ENCODE assay signal across 13 cellular contexts in the genomic region with DNA sequence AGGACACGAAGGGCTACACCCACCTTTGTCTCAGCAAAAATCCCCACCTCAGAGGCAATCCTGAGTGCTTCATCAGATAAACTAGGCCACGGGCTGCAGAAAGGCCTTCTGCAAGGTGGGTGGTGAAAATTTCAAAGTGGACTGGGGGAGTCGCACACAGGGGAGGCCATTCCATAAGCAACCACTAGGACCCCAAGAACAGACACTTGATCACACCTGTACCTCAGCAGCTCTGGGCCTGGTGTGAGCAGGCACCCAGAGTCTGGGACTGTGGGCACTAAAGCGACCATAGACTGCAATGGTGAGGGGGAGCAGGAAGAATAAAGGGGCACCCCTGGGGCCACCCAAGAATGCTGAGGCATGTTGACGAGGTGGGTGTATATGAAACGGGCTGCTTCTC. TPM values are rescaled to one million over a fixed set of nuclear protein-coding genes. Genes with fewer than 3 reads are reported as not detected.
DNase-seq lines count a peak whose midpoint lies in the region; ATAC-seq and TF ChIP-seq lines count a peak whose summit lies in the region.
"Had no signal": no experiment of that assay in that cellular context is flagged by ENCODE, and none has a peak within 500 bp of the region (broad histone marks: within the 10 kb centered on the region; RNA-seq: fewer than 3 reads in every experiment).

No MANE protein-coding gene starts in this region.

- POLR2A ChIA-PET in WTC11 (lab: Charles Lee) = no interaction called here

- CTCF ChIA-PET in WTC11 (lab: Charles Lee) = interaction anchor here (1.0 kb wide), 1 partner anchor 79 kb away, joined by 3 read pairs; no protein-coding TSS in a partner anchor
- CTCF ChIA-PET in activated naive CD4-positive, alpha-beta T cell treated with anti-CD3 and anti-CD28 coated beads, Interleukin-2, amount 10 ng/mL, durations not matched to agents 7 days and 5 days (lab: Charles Lee) = no interaction called here

- no peaks in the 10 kb centered on the region for H3K4me1 Mint-ChIP-seq in natural killer cell treated with Interleukin-12 subunit alpha and Interleukin-12 subunit beta and Interleukin-15 and Interleukin-18, amount 100 ng/mL, for 72 hours (ENCODE audit: low read depth in 2 of 2)
- H3K4me1 Mint-ChIP-seq in natural killer cell = no peaks in the 10 kb centered on the region
- no peaks in the 10 kb centered on the region for H3K4me1 Mint-ChIP-seq in WTC11
- peaks cover 43% of the 10 kb centered on the region for H3K4me1 Mint-ChIP-seq in glutamatergic neuron (ENCODE audit: low read depth, unreplicated experiment)
- H3K4me1 Mint-ChIP-seq in activated naive CD4-positive, alpha-beta T cell treated with anti-CD3 and anti-CD28 coated beads, Interleukin-2, amount 10 ng/mL, durations not matched to agents 7 days and 5 days = no peaks in the 10 kb centered on the region
- H3K4me1 Mint-ChIP-seq in T-helper 17 cell = peaks cover 2% of the 10 kb centered on the region
- H3K4me1 Mint-ChIP-seq: CD4-positive, alpha-beta memory T cell; H9 had no signal

- no peaks in the 10 kb centered on the region for H3K9me3 Mint-ChIP-seq in natural killer cell treated with Interleukin-12 subunit alpha and Interleukin-12 subunit beta and Interleukin-15 and Interleukin-18, amount 100 ng/mL, for 72 hours
- H3K9me3 Mint-ChIP-seq in natural killer cell (no peaks in the 10 kb centered on the region), WTC11 (no peaks in the 10 kb centered on the region), glutamatergic neuron (ENCODE audit: unreplicated experiment) (peaks cover 4% of the 10 kb centered on the region)
- no peaks in the 10 kb centered on the region for H3K9me3 Mint-ChIP-seq in activated naive CD4-positive, alpha-beta T cell treated with anti-CD3 and anti-CD28 coated beads, Interleukin-2, amount 10 ng/mL, durations not matched to agents 7 days and 5 days
- H3K9me3 Mint-ChIP-seq: CD4-positive, alpha-beta memory T cell; H9 had no signal

- no peaks in the 10 kb centered on the region for H3K9me3 ChIP-seq in T-helper 17 cell (ENCODE audit: control insufficient read depth, low read length, poor library complexity, severe bottlenecking)
- H3K9me3 ChIP-seq: BE2C had no signal

- peak; percentile 28 to 41 for ATAC-seq in natural killer cell treated with Interleukin-12 subunit alpha and Interleukin-12 subunit beta and Interleukin-15 and Interleukin-18, amount 100 ng/mL, for 72 hours
- ATAC-seq in natural killer cell = no peak
- peak; percentile 74 for ATAC-seq in WTC11
- ATAC-seq in Right ventricle myocardium superior (ENCODE audit: poor library complexity) = no peak
- ATAC-seq in T-helper 17 cell = no peak
- ATAC-seq: GM12878 had no signal

- no peaks in the 10 kb centered on the region for H3K27me3 Mint-ChIP-seq in natural killer cell treated with Interleukin-12 subunit alpha and Interleukin-12 subunit beta and Interleukin-15 and Interleukin-18, amount 100 ng/mL, for 72 hours
- H3K27me3 Mint-ChIP-seq in natural killer cell (ENCODE audit: low read depth in 2 of 2) (no peaks in the 10 kb centered on the region), WTC11 (ENCODE audit: low read depth) (no peaks in the 10 kb centered on the region), glutamatergic neuron (ENCODE audit: unreplicated experiment) (peaks cover 5% of the 10 kb centered on the region), T-helper 17 cell (no peaks in the 10 kb centered on the region)
- no peaks in the 10 kb centered on the region for H3K27me3 Mint-ChIP-seq in activated naive CD4-positive, alpha-beta T cell treated with anti-CD3 and anti-CD28 coated beads, Interleukin-2, amount 10 ng/mL, durations not matched to agents 7 days and 5 days
- H3K27me3 Mint-ChIP-seq: CD4-positive, alpha-beta memory T cell had no signal

- TF ChIP-seq CTCF in natural killer cell (IDR thresholded peaks at IDR 0.05) = no peak
- TF ChIP-seq CTCF in WTC11 (IDR thresholded peaks at IDR 0.05) = no peak
- TF ChIP-seq CTCF in glutamatergic neuron (IDR thresholded peaks at IDR 0.05; ENCODE audit: partially characterized antibody, unreplicated experiment) = peak; percentile 18

- peaks cover 3% of the 10 kb centered on the region for H3K36me3 Mint-ChIP-seq in natural killer cell treated with Interleukin-12 subunit alpha and Interleukin-12 subunit beta and Interleukin-15 and Interleukin-18, amount 100 ng/mL, for 72 hours
- H3K36me3 Mint-ChIP-seq in natural killer cell (peaks cover 9% of the 10 kb centered on the region), WTC11 (peaks cover 9% of the 10 kb centered on the region), glutamatergic neuron (ENCODE audit: unreplicated experiment) (peaks cover 7% of the 10 kb centered on the region), T-helper 17 cell (ENCODE audit: low read depth) (no peaks in the 10 kb centered on the region)
- H3K36me3 Mint-ChIP-seq in activated naive CD4-positive, alpha-beta T cell treated with anti-CD3 and anti-CD28 coated beads, Interleukin-2, amount 10 ng/mL, durations not matched to agents 7 days and 5 days = peaks cover 32% of the 10 kb centered on the region

- DNase-seq in natural killer cell treated with Interleukin-12 subunit alpha and Interleukin-12 subunit beta and Interleukin-15 and Interleukin-18, amount 100 ng/mL, for 72 hours (ENCODE audit: low spot score) = no peak
- DNase-seq in natural killer cell (no peak), WTC11 (ENCODE audit: low spot score) (no peak), glutamatergic neuron (no peak), Right ventricle myocardium superior (no peak), T-helper 17 cell (no peak)
- no peak for DNase-seq in activated naive CD4-positive, alpha-beta T cell treated with anti-CD3 and anti-CD28 coated beads, Interleukin-2, amount 10 ng/mL, durations not matched to agents 7 days and 5 days
- DNase-seq: BE2C; CD4-positive, alpha-beta memory T cell; DMS79; GM23248; H9 had no signal

- intact Hi-C loops in natural killer cell (cut with micrococcal nuclease) (no loop called here), Right ventricle myocardium superior (cut with DNase I) (no loop called here)

- H3K27ac Mint-ChIP-seq in natural killer cell treated with Interleukin-12 subunit alpha and Interleukin-12 subunit beta and Interleukin-15 and Interleukin-18, amount 100 ng/mL, for 72 hours = no peak overlapping the region
- no peak overlapping the region for H3K27ac Mint-ChIP-seq in natural killer cell
- H3K27ac Mint-ChIP-seq in WTC11 = no peak overlapping the region
- H3K27ac Mint-ChIP-seq in glutamatergic neuron (ENCODE audit: unreplicated experiment) = no peak overlapping the region
- no peak overlapping the region for H3K27ac Mint-ChIP-seq in activated naive CD4-positive, alpha-beta T cell treated with anti-CD3 and anti-CD28 coated beads, Interleukin-2, amount 10 ng/mL, durations not matched to agents 7 days and 5 days
- H3K27ac Mint-ChIP-seq in T-helper 17 cell = no peak overlapping the region
- H3K27ac Mint-ChIP-seq: CD4-positive, alpha-beta memory T cell; H9 had no signal

- H3K4me3 Mint-ChIP-seq in natural killer cell treated with Interleukin-12 subunit alpha and Interleukin-12 subunit beta and Interleukin-15 and Interleukin-18, amount 100 ng/mL, for 72 hours = no peak overlapping the region
- no peak overlapping the region for H3K4me3 Mint-ChIP-seq in natural killer cell
- H3K4me3 Mint-ChIP-seq in WTC11 = no peak overlapping the region
- no peak overlapping the region for H3K4me3 Mint-ChIP-seq in glutamatergic neuron (ENCODE audit: unreplicated experiment)
- H3K4me3 Mint-ChIP-seq in activated naive CD4-positive, alpha-beta T cell treated with anti-CD3 and anti-CD28 coated beads, Interleukin-2, amount 10 ng/mL, durations not matched to agents 7 days and 5 days = no peak overlapping the region
- H3K4me3 Mint-ChIP-seq in T-helper 17 cell = no peak overlapping the region
- H3K4me3 Mint-ChIP-seq: CD4-positive, alpha-beta memory T cell; H9 had no signal

TF ChIP-seq in WTC11, 78 proteins besides CTCF, POLR2A, EP300 and RAD21 (continues in another document):
- TF ChIP-seq ZNF121 (CRISPR knock-in tag; IDR thresholded peaks at IDR 0.05) (no peak), ZNF396 (CRISPR knock-in tag; IDR thresholded peaks at IDR 0.05; ENCODE audit: borderline replicate concordance) (no peak), SP1 (CRISPR knock-in tag; conservative IDR thresholded peaks at IDR 0.05) (no peak), GTF2I (CRISPR knock-in tag; conservative IDR thresholded peaks at IDR 0.05) (no peak), JAZF1 (CRISPR knock-in tag; IDR thresholded peaks at IDR 0.05) (no peak)
- TF ChIP-seq, protein P1, sequence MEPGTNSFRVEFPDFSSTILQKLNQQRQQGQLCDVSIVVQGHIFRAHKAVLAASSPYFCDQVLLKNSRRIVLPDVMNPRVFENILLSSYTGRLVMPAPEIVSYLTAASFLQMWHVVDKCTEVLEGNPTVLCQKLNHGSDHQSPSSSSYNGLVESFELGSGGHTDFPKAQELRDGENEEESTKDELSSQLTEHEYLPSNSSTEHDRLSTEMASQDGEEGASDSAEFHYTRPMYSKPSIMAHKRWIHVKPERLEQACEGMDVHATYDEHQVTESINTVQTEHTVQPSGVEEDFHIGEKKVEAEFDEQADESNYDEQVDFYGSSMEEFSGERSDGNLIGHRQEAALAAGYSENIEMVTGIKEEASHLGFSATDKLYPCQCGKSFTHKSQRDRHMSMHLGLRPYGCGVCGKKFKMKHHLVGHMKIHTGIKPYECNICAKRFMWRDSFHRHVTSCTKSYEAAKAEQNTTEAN (CRISPR knock-in tag; IDR thresholded peaks at IDR 0.05) = no peak

RNA-seq across cellular contexts. Expression of a gene that starts 52.6 kb away (rescaled TPM):
- total RNA-seq in natural killer cell treated with Interleukin-12 subunit alpha and Interleukin-12 subunit beta and Interleukin-15 and Interleukin-18, amount 100 ng/mL, for 72 hours = 1 to 10 TPM; 4.9 to 7.9 TPM
- total RNA-seq in natural killer cell = 1 to 10 TPM; 2.1 to 3.0 (median 2.3) TPM
- 12.5 to 14.1 TPM (median 12.6 TPM) in 3 replicates for total RNA-seq in WTC11 (2021)
- 29.7 TPM for total RNA-seq in glutamatergic neuron (ENCODE audit: unreplicated experiment)
- total RNA-seq in Right ventricle myocardium superior = 4.5 TPM
- 1 to 10 TPM; 2.4 to 3.2 TPM for total RNA-seq in T-helper 17 cell

RNA-seq across cellular contexts. Expression of a gene that starts 52.6 kb away (rescaled TPM):
- total RNA-seq in natural killer cell treated with Interleukin-12 subunit alpha and Interleukin-12 subunit beta and Interleukin-15 and Interleukin-18, amount 100 ng/mL, for 72 hours = 10 to 100 TPM; 12.7 to 13.1 TPM
- total RNA-seq in natural killer cell = 1 to 10 TPM; 5.6 to 9.2 (median 8.1) TPM
- total RNA-seq in WTC11 (2021) = 16.0 to 24.7 TPM (median 22.8 TPM) in 3 replicates
- total RNA-seq in glutamatergic neuron (ENCODE audit: unreplicated experiment) = 16.0 TPM
- 25.6 TPM for total RNA-seq in Right ventricle myocardium superior
- total RNA-seq in T-helper 17 cell = 1 to 10 TPM; 5.7 to 5.9 TPM

Comparison
In these comparisons a context has a peak if more than half of its experiments do, and no peak if none do; other contexts are left out.
1. ATAC-seq: peak in natural killer cell treated with Interleukin-12 subunit alpha and Interleukin-12 subunit beta and Interleukin-15 and Interleukin-18, amount 100 ng/mL, for 72 hours (2 of 2) and WTC11 (single experiment); none in natural killer cell (0 of 3), Right ventricle myocardium superior (single experiment) and T-helper 17 cell (single experiment).